ENCODE assay signal across 1 cellular context in genomic region chr2:85012431-85012830, GRCh38.
TF ChIP-seq lines count a peak whose summit lies in the region.

No MANE protein-coding gene starts in this region.

TF ChIP-seq in WTC11, 78 proteins besides CTCF, POLR2A, EP300 and RAD21 (continued from another document):
- no peak for TF ChIP-seq FOXP4 (CRISPR knock-in tag; IDR thresholded peaks at IDR 0.05)
- no peak for TF ChIP-seq ESRRA (CRISPR knock-in tag; IDR thresholded peaks at IDR 0.05; ENCODE audit: borderline replicate concordance)
- TF ChIP-seq ZNF532 (CRISPR knock-in tag; IDR thresholded peaks at IDR 0.05; ENCODE audit: borderline replicate concordance) = no peak
- TF ChIP-seq E2F5 (CRISPR knock-in tag; IDR thresholded peaks at IDR 0.05) = no peak
- no peak for TF ChIP-seq NFATC4 (CRISPR knock-in tag; IDR thresholded peaks at IDR 0.05)
- TF ChIP-seq ZSCAN18 (CRISPR knock-in tag; IDR thresholded peaks at IDR 0.05) = no peak
- no peak for TF ChIP-seq EMX1 (CRISPR knock-in tag; IDR thresholded peaks at IDR 0.05)
- no peak for TF ChIP-seq AR (CRISPR knock-in tag; IDR thresholded peaks at IDR 0.05)
- TF ChIP-seq NR3C1 (CRISPR knock-in tag; conservative IDR thresholded peaks at IDR 0.05; ENCODE audit: low read depth) = no peak
- TF ChIP-seq ZNF219 (CRISPR knock-in tag; IDR thresholded peaks at IDR 0.05; ENCODE audit: borderline replicate concordance) = no peak
- no peak for TF ChIP-seq ATF2 (CRISPR knock-in tag; IDR thresholded peaks at IDR 0.05; ENCODE audit: borderline replicate concordance, low read depth)
- TF ChIP-seq CREM (CRISPR knock-in tag; IDR thresholded peaks at IDR 0.05) = no peak
